Comparison of ENCODE assay signal across 26 cellular contexts in the genomic region with DNA sequence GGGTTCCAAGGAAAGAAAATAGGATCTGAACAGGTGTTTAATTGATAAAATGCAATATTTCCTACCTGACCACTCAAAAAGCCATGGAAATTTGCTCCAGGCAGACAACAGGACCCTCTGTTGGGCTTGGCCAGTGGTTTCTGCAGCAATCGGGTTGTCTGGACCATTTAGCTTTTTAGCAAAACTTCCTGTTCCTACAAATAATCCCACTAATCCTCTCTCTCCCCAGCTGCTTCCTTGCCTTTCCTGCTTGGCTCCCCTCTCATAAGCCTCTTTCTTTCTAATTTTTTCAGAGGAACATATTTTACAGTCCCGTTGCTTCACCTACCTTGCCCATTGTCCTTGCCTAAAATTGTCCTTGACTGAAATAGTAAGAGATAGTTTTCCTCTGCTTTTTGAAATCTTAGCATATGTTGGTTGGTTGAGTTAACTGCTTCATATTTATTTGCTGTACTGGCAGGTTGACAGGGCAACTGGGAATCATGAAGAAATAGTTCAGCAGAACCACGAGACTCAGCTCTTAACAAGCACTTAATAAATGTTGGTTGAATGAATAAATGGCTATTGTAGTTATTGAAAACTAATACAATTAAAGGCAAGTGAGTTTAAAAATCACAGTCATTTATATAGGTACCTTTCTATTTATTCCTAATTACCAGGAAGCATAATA.
"Had no signal": no experiment of that assay in that cellular context is flagged by ENCODE, and none has a peak within 500 bp of the region (broad histone marks: within the 10 kb centered on the region; RNA-seq: fewer than 3 reads in every experiment).

No MANE protein-coding gene starts in this region.

- H3K36me3 Mint-ChIP-seq: activated CD8-positive, alpha-beta memory T cell treated with anti-CD3 and anti-CD28 coated beads, Interleukin-2, amount 10 ng/mL, durations not matched to agents 7 days and 5 days; activated naive CD4-positive, alpha-beta T cell treated with anti-CD3 and anti-CD28 coated beads, Interleukin-2, amount 50 U/mL, for 72 hours; stimulated activated effector memory CD8-positive, alpha-beta T cell treated with anti-CD3 and anti-CD28 coated beads, Interleukin-12 subunit alpha, Interleukin-12 subunit beta, amount 100 ng/mL, for 72 hours; type B pancreatic cell had no signal

- H3K27me3 Mint-ChIP-seq: activated CD8-positive, alpha-beta memory T cell treated with anti-CD3 and anti-CD28 coated beads, Interleukin-2, amount 10 ng/mL, durations not matched to agents 7 days and 5 days; progenitor cell of endocrine pancreas; stimulated activated naive CD8-positive, alpha-beta T cell treated with anti-CD3 and anti-CD28 coated beads, Interleukin-15, Interleukin-2, amounts not matched to agents 100 ng/mL and 50 ng/mL, for 24 hours; type B pancreatic cell had no signal

- DNase-seq: activated CD4-positive, alpha-beta T cell treated with anti-CD3 and anti-CD28 coated beads for 36 hours; activated CD4-positive, CD25-positive, alpha-beta regulatory T cell; activated CD8-positive, alpha-beta memory T cell treated with anti-CD3 and anti-CD28 coated beads, Interleukin-2, amount 10 ng/mL, durations not matched to agents 7 days and 5 days; activated CD8-positive, alpha-beta T cell treated with anti-CD3 and anti-CD28 coated beads, Interleukin-2, amount 10 ng/mL, durations not matched to agents 7 days and 5 days; activated naive CD4-positive, alpha-beta T cell; activated T-cell treated with anti-CD3 and anti-CD28 coated beads, Interleukin-2, amount 50 U/mL, for 72 hours; anterior cingulate cortex; cerebellar nuclear complex; dorsolateral prefrontal cortex; effector memory CD4-positive, alpha-beta T cell; kidney; left colon; mammary epithelial cell; midbrain; naive thymus-derived CD8-positive, alpha-beta T cell; stimulated activated CD4-positive, alpha-beta T cell treated with anti-CD3 and anti-CD28 coated beads, Interleukin-4, amount 100 ng/mL, for 24 hours; T-helper 1 cell; uterus had no signal

- H3K9me3 Mint-ChIP-seq: type B pancreatic cell had no signal

- H3K27ac Mint-ChIP-seq: activated CD4-positive, alpha-beta T cell treated with anti-CD3 and anti-CD28 coated beads for 36 hours; activated CD8-positive, alpha-beta memory T cell treated with anti-CD3 and anti-CD28 coated beads, Interleukin-2, amount 10 ng/mL, durations not matched to agents 7 days and 5 days; activated CD8-positive, alpha-beta T cell treated with anti-CD3 and anti-CD28 coated beads, Interleukin-2, amount 10 ng/mL, durations not matched to agents 7 days and 5 days; activated naive CD4-positive, alpha-beta T cell treated with anti-CD3 and anti-CD28 coated beads, Interleukin-2, amount 50 U/mL, for 72 hours; activated T-cell treated with anti-CD3 and anti-CD28 coated beads, Interleukin-2, amount 50 U/mL, for 72 hours; naive thymus-derived CD8-positive, alpha-beta T cell; progenitor cell of endocrine pancreas; stimulated activated effector memory CD8-positive, alpha-beta T cell treated with anti-CD3 and anti-CD28 coated beads, Interleukin-12 subunit alpha, Interleukin-12 subunit beta, amount 100 ng/mL, for 72 hours; stimulated activated naive CD8-positive, alpha-beta T cell treated with anti-CD3 and anti-CD28 coated beads, Interleukin-15, Interleukin-2, amounts not matched to agents 100 ng/mL and 50 ng/mL, for 24 hours; T-helper 2 cell treated with Interferon-gamma antibody and Interleukin-4, amounts not matched to agents 5 μg/mL and 100 μg/mL, for 36 hours; type B pancreatic cell had no signal

- H3K4me1 Mint-ChIP-seq: activated CD4-positive, alpha-beta T cell treated with anti-CD3 and anti-CD28 coated beads for 36 hours; activated CD8-positive, alpha-beta memory T cell treated with anti-CD3 and anti-CD28 coated beads, Interleukin-2, amount 10 ng/mL, durations not matched to agents 7 days and 5 days; naive thymus-derived CD8-positive, alpha-beta T cell; stimulated activated effector memory CD8-positive, alpha-beta T cell treated with anti-CD3 and anti-CD28 coated beads, Interleukin-12 subunit alpha, Interleukin-12 subunit beta, amount 100 ng/mL, for 72 hours had no signal

- ATAC-seq: activated CD4-positive, alpha-beta T cell treated with anti-CD3 and anti-CD28 coated beads for 36 hours; activated CD8-positive, alpha-beta memory T cell treated with anti-CD3 and anti-CD28 coated beads, Interleukin-2, amount 10 ng/mL, durations not matched to agents 7 days and 5 days; activated CD8-positive, alpha-beta T cell treated with anti-CD3 and anti-CD28 coated beads, Interleukin-2, amount 10 ng/mL, durations not matched to agents 7 days and 5 days; activated naive CD4-positive, alpha-beta T cell treated with anti-CD3 and anti-CD28 coated beads, Interleukin-2, amount 50 U/mL, for 72 hours; activated T-cell treated with anti-CD3 and anti-CD28 coated beads, Interleukin-2, amount 50 U/mL, for 72 hours; gastroesophageal sphincter; left colon; naive thymus-derived CD8-positive, alpha-beta T cell; sciatic nerve; stimulated activated effector memory CD8-positive, alpha-beta T cell treated with anti-CD3 and anti-CD28 coated beads, Interleukin-12 subunit alpha, Interleukin-12 subunit beta, amount 100 ng/mL, for 72 hours had no signal

- H3K4me3 Mint-ChIP-seq: activated CD4-positive, alpha-beta T cell treated with anti-CD3 and anti-CD28 coated beads for 36 hours; activated CD8-positive, alpha-beta memory T cell treated with anti-CD3 and anti-CD28 coated beads, Interleukin-2, amount 10 ng/mL, durations not matched to agents 7 days and 5 days; activated CD8-positive, alpha-beta T cell treated with anti-CD3 and anti-CD28 coated beads, Interleukin-2, amount 10 ng/mL, durations not matched to agents 7 days and 5 days; activated T-cell treated with anti-CD3 and anti-CD28 coated beads, Interleukin-2, amount 50 U/mL, for 72 hours; naive thymus-derived CD8-positive, alpha-beta T cell; stimulated activated effector memory CD8-positive, alpha-beta T cell treated with anti-CD3 and anti-CD28 coated beads, Interleukin-12 subunit alpha, Interleukin-12 subunit beta, amount 100 ng/mL, for 72 hours; stimulated activated naive CD8-positive, alpha-beta T cell treated with anti-CD3 and anti-CD28 coated beads, Interleukin-15, Interleukin-2, amounts not matched to agents 100 ng/mL and 50 ng/mL, for 24 hours; T-helper 2 cell treated with Interferon-gamma antibody and Interleukin-4, amounts not matched to agents 5 μg/mL and 100 μg/mL, for 36 hours; type B pancreatic cell had no signal
